ENCODE assay signal across 14 cellular contexts in the genomic region with DNA sequence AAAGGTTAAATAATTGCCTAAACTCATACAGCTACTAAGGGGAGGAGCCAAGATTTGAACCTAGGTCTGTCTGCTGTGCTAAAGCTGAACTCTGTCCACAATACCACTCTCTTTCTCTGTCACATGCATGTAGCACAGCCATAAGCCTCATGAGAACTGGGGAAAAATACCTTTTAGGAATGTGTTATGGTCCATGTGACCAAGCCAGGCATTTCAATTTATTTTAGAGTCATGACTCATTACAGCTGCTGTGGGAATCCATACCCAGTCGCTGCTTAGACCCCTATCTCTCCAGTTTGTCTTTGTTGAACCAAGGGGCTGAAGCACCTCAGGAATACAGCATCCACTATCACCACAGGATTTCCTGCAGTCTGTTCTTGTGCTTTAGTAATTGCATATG.
"Had no signal": no experiment of that assay in that cellular context is flagged by ENCODE, and none has a peak within 500 bp of the region (broad histone marks: within the 10 kb centered on the region; RNA-seq: fewer than 3 reads in every experiment).

No MANE protein-coding gene starts in this region.

- DNase-seq: activated CD4-positive, alpha-beta T cell treated with anti-CD3 and anti-CD28 coated beads for 4 hours; activated CD8-positive, alpha-beta memory T cell treated with anti-CD3 and anti-CD28 coated beads for 24 hours; activated naive CD4-positive, alpha-beta T cell treated with anti-CD3 and anti-CD28 coated beads, Interleukin-2, amount 10 ng/mL, durations not matched to agents 7 days and 5 days; activated T-cell treated with anti-CD3 and anti-CD28 coated beads for 4 hours; dermis blood vessel endothelial cell; endodermal cell; glutamatergic neuron; left lung; stimulated activated CD4-positive, alpha-beta T cell treated with anti-CD3 and anti-CD28 coated beads, Interleukin-2, amount 100 ng/mL, for 48 hours; stimulated activated naive CD8-positive, alpha-beta T cell treated with anti-CD3 and anti-CD28 coated beads, Interleukin-15, Interleukin-2, amounts not matched to agents 100 U/mL and 50 U/mL, for 24 hours; T-helper 1 cell; upper lobe of left lung had no signal

- H3K36me3 ChIP-seq: prostate gland, suprapubic skin, upper lobe of left lung had no signal

- H3K27ac ChIP-seq: left lung, prostate gland, suprapubic skin, upper lobe of left lung had no signal

- H3K4me1 ChIP-seq: left lung, prostate gland, suprapubic skin, upper lobe of left lung had no signal

- ATAC-seq: left lung; stimulated activated naive CD8-positive, alpha-beta T cell treated with anti-CD3 and anti-CD28 coated beads, Interleukin-15, Interleukin-2, amounts not matched to agents 100 U/mL and 50 U/mL, for 24 hours had no signal

- H3K9me3 ChIP-seq: prostate gland, suprapubic skin had no signal

- H3K27me3 ChIP-seq: left lung, suprapubic skin, upper lobe of left lung had no signal

- H3K4me3 ChIP-seq: left lung, prostate gland, suprapubic skin, upper lobe of left lung had no signal
